ENCODE assay signal across 8 cellular contexts in genomic region chr9:2015581-2016410, GRCh38. TPM values are rescaled to one million over a fixed set of nuclear protein-coding genes. Genes with fewer than 3 reads are reported as not detected.
DNase-seq lines count a peak whose midpoint lies in the region; ATAC-seq, FAIRE-seq and TF ChIP-seq lines count a peak whose summit lies in the region.

No MANE protein-coding gene starts in this region.

- peak overlapping the region; percentile 97 for H3K9ac ChIP-seq in colonic mucosa (ENCODE audit: low read depth in 2 of 2, low read length in 2 of 2)

- no peaks in the 10 kb centered on the region for H3K27me3 ChIP-seq in colonic mucosa

- H3K27ac ChIP-seq in colonic mucosa, result peak overlapping the region; percentile 99

- H3K9me3 ChIP-seq in colonic mucosa, result no peaks in the 10 kb centered on the region

- ATAC-seq in GM18502 (IDR thresholded peaks at IDR 0.05; ENCODE audit: poor library complexity, unreplicated experiment), result peak; percentile 1
- peak; percentile 41 for ATAC-seq in left lobe of liver

- TF ChIP-seq CTCF in colonic mucosa (IDR thresholded peaks at IDR 0.05) (no peak), D721Med (IDR thresholded peaks at IDR 0.05; ENCODE audit: insufficient read depth, missing control alignments) (no peak)

- H3K4me3 ChIP-seq in colonic mucosa, result peak overlapping the region; percentile 76

- no peaks in the 10 kb centered on the region for H3K36me3 ChIP-seq in colonic mucosa

- intact Hi-C loops in colonic mucosa (cut with DNase I), result no loop called here

- H3K4me1 ChIP-seq in colonic mucosa, result peaks cover 6% of the 10 kb centered on the region

- peak; percentile 4 for DNase-seq in A172 (ENCODE audit: low spot score)
- peak; percentile 41 for DNase-seq in MV-4-11 (lab: John Stamatoyannopoulos, UW)
- DNase-seq in activated CD4-positive, alpha-beta T cell treated with anti-CD3 and anti-CD28 coated beads for 24 hours (ENCODE audit: low read depth in 2 of 2), result peak; percentile 28 to 32
- peak; percentile 57 for DNase-seq in colonic mucosa
- peak; percentile 79 for DNase-seq in left lobe of liver (ENCODE audit: low spot score)
- DNase-seq in stimulated activated CD4-positive, alpha-beta T cell treated with anti-CD3 and anti-CD28 coated beads, Interleukin-1b, Interleukin-23, amount 100 ng/mL, for 48 hours, result peak; percentile 41
- no peak for DNase-seq in D721Med (ENCODE audit: insufficient read length, low spot score)

- no peak for FAIRE-seq in D721Med (lab: Jason Lieb, UNC)

RNA-seq across cellular contexts. Expression of gene SMARCA2, which starts 0.6 kb away (rescaled TPM):
- total RNA-seq in A172 (2014; rRNA removed; shearing (Covaris generic)), result 34.4 and 55.3 TPM in 2 replicates
- total RNA-seq in colonic mucosa (10 to 100 TPM; 89.4 to 97.0 TPM), left lobe of liver (91.3 TPM)
